ENCODE assay signal across 34 cellular contexts in genomic region chr15:36866896-36867295, GRCh38.
"Had no signal": no experiment of that assay in that cellular context is flagged by ENCODE, and none has a peak within 500 bp of the region (broad histone marks: within the 10 kb centered on the region; RNA-seq: fewer than 3 reads in every experiment).

No MANE protein-coding gene starts in this region.

- H3K27me3 ChIP-seq: MG63 had no signal

- DNase-seq: Karpas-422, Kasumi-1, MG63, MM.1S, MV-4-11, NCI-H1048, NCI-H1092, NCI-H1092 treated with DMSO at 0.1 percent for 48 hours, NCI-H1105, NCI-H1105 treated with DMSO at 0.1 percent for 48 hours, NCI-H1417, NCI-H1417 treated with DMSO at 0.1 percent for 48 hours, NCI-H1436, NCI-H1436 treated with DMSO at 0.1 percent for 48 hours, NCI-H146, NCI-H1694, NCI-H1694 treated with DMSO at 0.1 percent for 48 hours, NCI-H187, NCI-H187 treated with DMSO at 0.1 percent for 48 hours, NCI-H1930, NCI-H2029, NCI-H2029 treated with DMSO at 0.1 percent for 48 hours, NCI-H2081 treated with DMSO at 0.1 percent for 48 hours, NCI-H2107, NCI-H2171, NCI-H2171 treated with DMSO at 0.1 percent for 48 hours, NCI-H2227 treated with DMSO at 0.1 percent for 48 hours, NCI-H226, NCI-H345, NCI-H446, NCI-H446 treated with DMSO at 0.1 percent for 48 hours, NCI-H510A, NCI-H510A treated with DMSO at 0.1 percent for 48 hours, NCI-H524 had no signal

- H3K36me3 ChIP-seq: MG63 had no signal

- H3K4me3 ChIP-seq: MG63 had no signal

- H3K9me3 ChIP-seq: MG63 had no signal
